Comparison of ENCODE assay signal across 16 cellular contexts in the genomic region with DNA sequence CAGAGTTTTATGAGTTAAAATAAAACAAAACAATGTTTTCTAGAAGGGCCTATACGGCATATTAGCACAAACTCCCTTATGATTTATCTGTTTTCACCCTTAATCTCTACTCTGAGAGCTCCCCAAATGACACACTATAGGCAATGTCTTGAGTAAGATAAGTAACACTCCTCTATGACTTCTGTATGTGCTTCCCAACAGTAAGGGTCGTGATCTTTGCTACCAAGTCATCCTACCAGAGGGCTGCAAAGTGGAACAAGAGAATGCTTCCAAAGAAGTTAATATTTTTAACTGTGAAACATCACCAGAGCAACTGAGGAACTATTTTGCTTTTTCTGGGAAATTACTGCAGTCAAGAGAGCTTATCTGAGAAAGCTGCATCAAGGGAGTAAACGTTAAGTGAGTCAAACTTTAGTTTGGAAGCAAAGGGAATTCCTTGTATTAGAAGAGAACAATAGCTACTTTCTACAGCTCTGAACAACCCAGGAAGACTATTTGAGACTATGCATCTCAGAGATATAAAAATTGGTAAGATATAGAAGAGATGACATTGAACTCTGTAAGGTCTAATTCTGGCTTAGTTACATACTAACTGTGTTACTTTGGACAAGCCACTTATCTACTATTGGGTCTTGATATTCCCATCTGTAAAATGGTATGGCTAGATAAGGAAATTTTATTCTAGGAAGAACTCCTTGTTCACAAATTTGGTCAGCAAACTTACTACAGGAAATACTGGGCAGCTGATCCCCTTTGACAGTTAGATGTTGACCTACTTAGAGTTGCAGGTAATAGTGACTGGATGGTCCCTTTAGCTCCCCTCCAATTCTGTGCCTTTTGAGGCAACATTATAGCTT. TPM values are rescaled to one million over a fixed set of nuclear protein-coding genes. Genes with fewer than 3 reads are reported as not detected.
DNase-seq lines count a peak whose midpoint lies in the region; ATAC-seq, FAIRE-seq and TF ChIP-seq lines count a peak whose summit lies in the region.
"Had no signal": no experiment of that assay in that cellular context is flagged by ENCODE, and none has a peak within 500 bp of the region (broad histone marks: within the 10 kb centered on the region; RNA-seq: fewer than 3 reads in every experiment).

No MANE protein-coding gene starts in this region.

- peak overlapping the region; percentile 7 to 19 for H3K27ac ChIP-seq in ascending aorta
- H3K27ac ChIP-seq in subcutaneous abdominal adipose tissue (ENCODE audit: low read depth, low read length), result peak overlapping the region; percentile 5
- H3K27ac ChIP-seq in effector memory CD4-positive, alpha-beta T cell (ENCODE audit: insufficient read depth, low read length, poor library complexity, severe bottlenecking), result no peak overlapping the region
- H3K27ac ChIP-seq: C4-2B had no signal

- FAIRE-seq in GM19239 (lab: Jason Lieb, UNC), result peak; percentile 18

- no peak overlapping the region for H3K4me3 ChIP-seq in ascending aorta
- no peak overlapping the region for H3K4me3 ChIP-seq in subcutaneous abdominal adipose tissue (ENCODE audit: low read depth in 1 of 5, low read length in 5 of 5)
- H3K4me3 ChIP-seq in effector memory CD4-positive, alpha-beta T cell (ENCODE audit: insufficient read depth, low read depth, low read length, poor library complexity, severe bottlenecking), result no peak overlapping the region

- H3K4me1 ChIP-seq in ascending aorta, result peaks cover 4 to 30% of the 10 kb centered on the region in 2 donors
- peaks cover 0 to 38% (median 17%) of the 10 kb centered on the region in 5 donors for H3K4me1 ChIP-seq in subcutaneous abdominal adipose tissue (ENCODE audit: control insufficient read depth in 5 of 5, insufficient read depth in 5 of 5, low read length in 5 of 5)
- no peaks in the 10 kb centered on the region for H3K4me1 ChIP-seq in effector memory CD4-positive, alpha-beta T cell (ENCODE audit: control insufficient read depth, insufficient read depth, low read length, poor library complexity, severe bottlenecking)

- H3K36me3 ChIP-seq in ascending aorta, result no peaks in the 10 kb centered on the region
- H3K36me3 ChIP-seq in subcutaneous abdominal adipose tissue (ENCODE audit: control insufficient read depth in 5 of 5, insufficient read depth in 5 of 5, low read length in 5 of 5), result peaks cover 0 to 2% (median 0%) of the 10 kb centered on the region in 5 donors
- no peaks in the 10 kb centered on the region for H3K36me3 ChIP-seq in effector memory CD4-positive, alpha-beta T cell (ENCODE audit: control insufficient read depth, insufficient read depth, low read length)

- TF ChIP-seq CTCF in ascending aorta (IDR thresholded peaks at IDR 0.05), result no peak

- no peaks in the 10 kb centered on the region for H3K9me3 ChIP-seq in ascending aorta
- H3K9me3 ChIP-seq in subcutaneous abdominal adipose tissue (ENCODE audit: control insufficient read depth in 5 of 5, low read length in 5 of 5), result no peaks in the 10 kb centered on the region
- no peaks in the 10 kb centered on the region for H3K9me3 ChIP-seq in effector memory CD4-positive, alpha-beta T cell (ENCODE audit: control insufficient read depth, low read length)

- H3K27me3 ChIP-seq in ascending aorta, result no peaks in the 10 kb centered on the region
- H3K27me3 ChIP-seq in subcutaneous abdominal adipose tissue (ENCODE audit: control insufficient read depth in 5 of 5, insufficient read depth in 4 of 5, low read length in 5 of 5), result no peaks in the 10 kb centered on the region
- no peaks in the 10 kb centered on the region for H3K27me3 ChIP-seq in effector memory CD4-positive, alpha-beta T cell (replicated peaks; ENCODE audit: control insufficient read depth, insufficient read depth, low read length, poor library complexity, severe bottlenecking)

- H3K9ac ChIP-seq in subcutaneous abdominal adipose tissue (ENCODE audit: low read length in 5 of 5), result no peak overlapping the region

- ATAC-seq in left cardiac atrium (peak; percentile 58 to 67), GM19035 (IDR thresholded peaks at IDR 0.05; ENCODE audit: unreplicated experiment) (no peak)

- DNase-seq in GM19239 (ENCODE audit: insufficient read length, low spot score) (no peak), ascending aorta (ENCODE audit: low spot score in 2 of 2) (no peak), left cardiac atrium (no peak), posterior cingulate gyrus (no peak)
- no peak for DNase-seq in effector memory CD4-positive, alpha-beta T cell
- DNase-seq: DMS 273 treated with DMSO at 0.1 percent for 48 hours, HFFc6, Kasumi-1, MM.1S, NCI-H1092 treated with DMSO at 0.1 percent for 48 hours, NCI-H2081 treated with DMSO at 0.1 percent for 48 hours, NCI-H510A, NCI-H82 had no signal

- intact Hi-C loops in ascending aorta (cut with DNase I) (loop anchor here (5.0 kb wide), 1 partner anchor 66 kb away; the partner anchor contains the start of gene LGR4), left cardiac atrium (cut with DNase I) (no loop called here), posterior cingulate gyrus (cut with DNase I) (no loop called here)

RNA-seq across cellular contexts. Expression of gene CCDC34, which starts 43.7 kb away (rescaled TPM):
- 1.6 TPM for total RNA-seq in ascending aorta
- 1 to 10 TPM; 2.0 to 3.0 TPM for total RNA-seq in left cardiac atrium
